ENCODE assay signal across 15 cellular contexts in the genomic region with DNA sequence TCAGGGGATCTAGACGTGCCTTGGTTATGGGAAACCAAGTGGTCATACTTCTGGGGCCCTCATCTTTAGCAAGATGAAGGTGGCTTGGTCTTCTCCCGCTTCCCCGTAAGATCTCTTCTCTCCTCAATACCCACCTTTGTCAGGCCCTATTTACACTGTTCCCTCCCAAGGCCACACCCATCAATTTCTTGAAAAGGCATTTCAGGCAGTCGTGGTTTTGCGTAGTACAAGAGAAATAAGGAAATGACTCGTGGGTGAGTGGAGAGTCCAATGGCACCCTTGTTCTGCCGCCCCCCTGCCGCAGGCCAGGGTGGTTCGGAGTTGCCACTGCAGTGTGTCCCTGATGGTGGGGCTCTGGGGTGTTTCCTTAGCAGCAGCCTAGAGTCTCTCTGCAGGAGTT. TPM values are rescaled to one million over a fixed set of nuclear protein-coding genes. Genes with fewer than 3 reads are reported as not detected.
DNase-seq lines count a peak whose midpoint lies in the region; ATAC-seq, FAIRE-seq and TF ChIP-seq lines count a peak whose summit lies in the region.
"Had no signal": no experiment of that assay in that cellular context is flagged by ENCODE, and none has a peak within 500 bp of the region (broad histone marks: within the 10 kb centered on the region; RNA-seq: fewer than 3 reads in every experiment).

No MANE protein-coding gene starts in this region.

- peak overlapping the region; percentile 85 for H2AFZ ChIP-seq in endothelial cell of umbilical vein (ENCODE audit: low read depth, low read length)

- H3K4me1 ChIP-seq in endothelial cell of umbilical vein (ENCODE audit: control insufficient read depth, extremely low read depth, insufficient read depth, low read length) (peaks cover 24% of the 10 kb centered on the region), skeletal muscle satellite cell (ENCODE audit: control insufficient read depth, insufficient read depth, low read length) (peaks cover 25% of the 10 kb centered on the region)

- dilution Hi-C loops in endothelial cell of umbilical vein (cut with MboI; ENCODE audit: extremely low pct_ligation_motif_present, low sequenced_read_pairs) = no loop called here

- no peaks in the 10 kb centered on the region for H3K9me1 ChIP-seq in endothelial cell of umbilical vein (replicated peaks; ENCODE audit: control insufficient read depth, extremely low read depth, insufficient read depth, low read length)

- no TSS peak for BruUV-seq in endothelial cell of umbilical vein (replicated peaks; lab: Mats Ljungman, UMichigan)

- H3K27ac ChIP-seq in endothelial cell of umbilical vein (ENCODE audit: insufficient read depth, low read depth, low read length) = peak overlapping the region; percentile 52

- H3K9me3 ChIP-seq in endothelial cell of umbilical vein (replicated peaks; ENCODE audit: control insufficient read depth, insufficient read depth, low read length) (no peaks in the 10 kb centered on the region), skeletal muscle satellite cell (replicated peaks; ENCODE audit: low read length) (no peaks in the 10 kb centered on the region)
- H3K9me3 ChIP-seq: HAP-1 had no signal

- CTCF ChIA-PET in endothelial cell of umbilical vein (lab: Charles Lee) = interaction anchor here (1.1 kb wide), 1 partner anchor 45 kb away, joined by 5 read pairs; no protein-coding TSS in a partner anchor

- H3K36me3 ChIP-seq in endothelial cell of umbilical vein (ENCODE audit: control insufficient read depth in 2 of 2, extremely low read depth in 1 of 2, insufficient read depth in 2 of 2, low read length in 2 of 2) (no peaks in the 10 kb centered on the region), skeletal muscle satellite cell (ENCODE audit: insufficient read depth, low read length) (no peaks in the 10 kb centered on the region)
- H3K36me3 ChIP-seq: HAP-1 had no signal

- H3K9ac ChIP-seq in endothelial cell of umbilical vein (replicated peaks; ENCODE audit: extremely low read depth, insufficient read depth, low read length) = no peak overlapping the region
- H3K9ac ChIP-seq in skeletal muscle satellite cell (ENCODE audit: low read depth, low read length) = peak overlapping the region; percentile 14

- intact Hi-C loops in endothelial cell of umbilical vein (cut with micrococcal nuclease) = no loop called here

- peak; percentile 8 for DNase-seq in NCI-H748 (lab: John Stamatoyannopoulos, UW; ENCODE audit: unreplicated experiment)
- no peak for DNase-seq in NCI-H748 treated with DMSO at 0.1 percent for 48 hours (lab: John Stamatoyannopoulos, UW)
- peak; percentile 31 for DNase-seq in RKO (ENCODE audit: low spot score)
- DNase-seq in endothelial cell of umbilical vein (ENCODE audit: low read depth, low spot score) = peak; percentile 59
- DNase-seq in NCI-H2196 treated with DMSO at 0.1 percent for 48 hours (lab: John Stamatoyannopoulos, UW; ENCODE audit: unreplicated experiment) = no peak
- DNase-seq in NCI-H524 treated with DMSO at 0.1 percent for 48 hours (lab: John Stamatoyannopoulos, UW) = no peak
- DNase-seq: activated CD4-positive, alpha-beta T cell treated with anti-CD3 and anti-CD28 coated beads for 48 hours; GF-D8; NCI-H1436; right cardiac atrium had no signal

- no peak overlapping the region for H3K4me3 ChIP-seq in endothelial cell of umbilical vein (replicated peaks in 1 of 3; ENCODE audit: insufficient read depth in 1 of 3, low read depth in 1 of 3, low read length in 3 of 3)
- H3K4me3 ChIP-seq in skeletal muscle satellite cell (ENCODE audit: low read length) = no peak overlapping the region
- H3K4me3 ChIP-seq: HAP-1, lung had no signal

- TF ChIP-seq POLR2A in endothelial cell of umbilical vein (IDR thresholded peaks at IDR 0.05; ENCODE audit: low read depth, low read length) = no peak

- no peak for TF ChIP-seq CTCF in endothelial cell of umbilical vein (IDR thresholded peaks at IDR 0.05; ENCODE audit: extremely low read depth in 1 of 2, insufficient read depth in 1 of 2, low read depth in 1 of 2, low read length in 2 of 2)

- no peak for ATAC-seq in GM18867 (IDR thresholded peaks at IDR 0.05; ENCODE audit: unreplicated experiment)

- no peaks in the 10 kb centered on the region for H3K27me3 ChIP-seq in endothelial cell of umbilical vein (ENCODE audit: control insufficient read depth in 2 of 2, insufficient read depth in 2 of 2, low read length in 2 of 2)
- H3K27me3 ChIP-seq in skeletal muscle satellite cell (ENCODE audit: control insufficient read depth, insufficient read depth, low read length) = no peaks in the 10 kb centered on the region

- H3K4me2 ChIP-seq in endothelial cell of umbilical vein (ENCODE audit: insufficient read depth, low read length) (no peak overlapping the region), skeletal muscle satellite cell (ENCODE audit: low read length) (peak overlapping the region; percentile 9)

- no peaks in the 10 kb centered on the region for H3K79me2 ChIP-seq in endothelial cell of umbilical vein (ENCODE audit: control insufficient read depth, insufficient read depth, low read length)

- POLR2A ChIA-PET in endothelial cell of umbilical vein (lab: Charles Lee) = no interaction called here

- H4K20me1 ChIP-seq in endothelial cell of umbilical vein (replicated peaks; ENCODE audit: control insufficient read depth, extremely low read depth, insufficient read depth, low read length) = no peaks in the 10 kb centered on the region

- peak; percentile 68 for FAIRE-seq in endothelial cell of umbilical vein (lab: Jason Lieb, UNC)
- FAIRE-seq: A204.1 had no signal

TF ChIP-seq in endothelial cell of umbilical vein, 7 proteins besides CTCF, POLR2A, EP300 and RAD21:
- TF ChIP-seq FOS (IDR thresholded peaks at IDR 0.05; ENCODE audit: borderline replicate concordance, insufficient read depth, low read length) = peak; percentile 45
- no peak for TF ChIP-seq MYC (IDR thresholded peaks at IDR 0.05; ENCODE audit: low read depth, low read length)
- TF ChIP-seq JUN (IDR thresholded peaks at IDR 0.05; ENCODE audit: borderline replicate concordance, insufficient read depth, insufficient read length, low read depth) = no peak
- TF ChIP-seq, protein P1, sequence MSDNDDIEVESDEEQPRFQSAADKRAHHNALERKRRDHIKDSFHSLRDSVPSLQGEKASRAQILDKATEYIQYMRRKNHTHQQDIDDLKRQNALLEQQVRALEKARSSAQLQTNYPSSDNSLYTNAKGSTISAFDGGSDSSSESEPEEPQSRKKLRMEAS (IDR thresholded peaks at IDR 0.05; ENCODE audit: insufficient read depth, insufficient read length) = no peak
TF ChIP-seq in endothelial cell of umbilical vein: peak in this region for 1.

RNA-seq across cellular contexts. Expression of gene GPRC5A, which starts 9.9 kb away (rescaled TPM):
- total RNA-seq in endothelial cell of umbilical vein = 17.6 and 22.7 TPM in 2 replicates
- polyA plus RNA-seq in endothelial cell of umbilical vein = 82.9 and 86.4 TPM in 2 replicates
- 51.2 and 52.4 TPM in 2 replicates for polyA plus RNA-seq in endothelial cell of umbilical vein (2011; cell fraction: cytosol; rRNA removed)
- polyA plus RNA-seq in endothelial cell of umbilical vein (2011; cell fraction: nucleus; rRNA removed) = 49.8 and 59.1 TPM in 2 replicates
- polyA plus RNA-seq in endothelial cell of umbilical vein (2012) = 59.9 and 61.4 TPM in 2 replicates
- polyA minus RNA-seq in endothelial cell of umbilical vein = 231 and 240 TPM in 2 replicates
- 189 TPM for polyA minus RNA-seq in endothelial cell of umbilical vein (2011; cell fraction: cytosol; rRNA and poly(A)+ RNA removed)
- polyA minus RNA-seq in endothelial cell of umbilical vein (2011; cell fraction: nucleus; rRNA and poly(A)+ RNA removed) = 53.6 and 78.0 TPM in 2 replicates
- 11.4 and 12.7 TPM in 2 replicates for total RNA-seq in skeletal muscle satellite cell (2012; rRNA removed)

Comparison
In these comparisons a context has a peak if more than half of its experiments do, and no peak if none do; other contexts are left out.
1. DNase-seq: peak in NCI-H748 (single experiment), RKO (single experiment) and endothelial cell of umbilical vein (single experiment); none in NCI-H748 treated with DMSO at 0.1 percent for 48 hours (single experiment), NCI-H2196 treated with DMSO at 0.1 percent for 48 hours (single experiment) and NCI-H524 treated with DMSO at 0.1 percent for 48 hours (single experiment).